Comparison of ENCODE assay signal across 6 cellular contexts in the genomic region with DNA sequence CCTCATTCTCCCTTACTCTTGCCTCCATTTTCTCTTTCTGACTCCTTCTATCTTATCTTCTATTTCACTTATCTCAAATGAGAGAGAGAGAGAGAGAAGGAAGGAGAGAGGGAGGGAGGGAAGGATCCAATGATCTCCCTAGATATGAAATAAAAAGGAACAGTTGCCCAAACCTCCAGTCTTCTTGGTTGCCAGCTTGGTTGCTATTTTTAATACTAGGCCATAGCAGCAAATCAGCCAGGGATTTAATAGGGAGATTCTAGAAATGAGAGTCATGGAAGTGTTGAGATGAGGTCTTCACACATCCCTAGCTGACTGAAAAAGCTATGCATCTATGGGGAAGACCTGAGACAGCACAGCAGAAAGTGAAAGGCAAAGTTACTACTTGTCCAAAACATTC. TPM values are rescaled to one million over a fixed set of nuclear protein-coding genes. Genes with fewer than 3 reads are reported as not detected.
"Had no signal": no experiment of that assay in that cellular context is flagged by ENCODE, and none has a peak within 500 bp of the region (broad histone marks: within the 10 kb centered on the region; RNA-seq: fewer than 3 reads in every experiment).

No MANE protein-coding gene starts in this region.

RNA-seq across cellular contexts. Expression of gene PRSS3, which starts 22.2 kb away (rescaled TPM):
- total RNA-seq: activated B cell treated with CpG ODN at 0.5 μM for 24 hours; activated CD4-positive, alpha-beta memory T cell treated with anti-CD3 and anti-CD28 coated beads, Interleukin-2, amount 10 ng/mL, durations not matched to agents 7 days and 5 days; activated CD8-positive, alpha-beta memory T cell treated with anti-CD3 and anti-CD28 coated beads, Interleukin-2, amount 10 ng/mL, durations not matched to agents 7 days and 5 days; OCI-LY7; SJSA1; T-helper 17 cell had no signal
